Comparison of ENCODE assay signal across 9 cellular contexts in genomic region chr7:92695308-92696261, GRCh38.
DNase-seq lines count a peak whose midpoint lies in the region; ATAC-seq, FAIRE-seq and TF ChIP-seq lines count a peak whose summit lies in the region.
"Had no signal": no experiment of that assay in that cellular context is flagged by ENCODE, and none has a peak within 500 bp of the region (broad histone marks: within the 10 kb centered on the region; RNA-seq: fewer than 3 reads in every experiment).

No MANE protein-coding gene starts in this region.

- peak overlapping the region; percentile 42 to 64 (median 52) for H3K4me3 ChIP-seq in BLaER1 treated with 17β-estradiol and CSF1 and Interleukin-3, amounts not matched to agents 10 nM and 100 nM
- H3K4me3 ChIP-seq in heart right ventricle (peak overlapping the region; percentile 16 to 61 (median 50)), pancreas (peak overlapping the region; percentile 5 to 47 (median 30)), OCI-LY7 (ENCODE audit: low read depth, low read length, poor library complexity, severe bottlenecking) (no peak overlapping the region)

- peaks cover 6 to 22% (median 15%) of the 10 kb centered on the region in 10 experiments; a peak in 18 of 20 replicates for H3K4me1 ChIP-seq in BLaER1 treated with 17β-estradiol and CSF1 and Interleukin-3, amounts not matched to agents 10 nM and 100 nM
- H3K4me1 ChIP-seq in heart right ventricle: peaks cover 7 to 50% (median 44%) of the 10 kb centered on the region in 9 donors
- peaks cover 29 to 48% (median 47%) of the 10 kb centered on the region in 3 donors for H3K4me1 ChIP-seq in pancreas
- H3K4me1 ChIP-seq in OCI-LY7 (ENCODE audit: insufficient read depth, low read length, poor library complexity, severe bottlenecking): peaks cover 4% of the 10 kb centered on the region

- 5 to 6% methylated on average over 15 of the region's 15 CpGs for WGBS in heart right ventricle, 2 donors
- WGBS in pancreas, 2 donors: 5% methylated on average over 15 of the region's 15 CpGs

- H3K27me3 Mint-ChIP-seq in activated naive CD8-positive, alpha-beta T cell treated with anti-CD3 and anti-CD28 coated beads, Interleukin-2, amount 10 ng/mL, durations not matched to agents 7 days and 5 days: no peaks in the 10 kb centered on the region

- H3K27ac ChIP-seq in BLaER1 treated with 17β-estradiol and CSF1 and Interleukin-3, amounts not matched to agents 10 nM and 100 nM: peak overlapping the region in 10 of 11 experiments; percentile 18 to 72 (median 48); a peak in 16 of 22 replicates
- H3K27ac ChIP-seq in heart right ventricle (peak overlapping the region; percentile 25 to 84 (median 75)), pancreas (peak overlapping the region; percentile 9 to 83 (median 74)), OCI-LY7 (ENCODE audit: low read depth, low read length, poor library complexity, severe bottlenecking) (no peak overlapping the region)
- H3K27ac ChIP-seq: HL-60 had no signal

- H3K36me3 ChIP-seq in BLaER1 treated with 17β-estradiol and CSF1 and Interleukin-3, amounts not matched to agents 10 nM and 100 nM: 0 out of 22 replicates have a peak, but pooled peaks cover 0 to 4% (median 0%) of the 10 kb centered on the region in 11 experiments
- H3K36me3 ChIP-seq in heart right ventricle: no peaks in the 10 kb centered on the region
- no peaks in the 10 kb centered on the region for H3K36me3 ChIP-seq in pancreas
- H3K36me3 ChIP-seq in OCI-LY7 (ENCODE audit: insufficient read depth, low read length): 0 out of 2 replicates have a peak, but pooled peaks cover 3% of the 10 kb centered on the region

- POLR2A ChIA-PET in activated naive CD8-positive, alpha-beta T cell treated with anti-CD3 and anti-CD28 coated beads, Interleukin-2, amount 10 ng/mL, durations not matched to agents 7 days and 5 days (lab: Charles Lee): interaction anchor here (0.8 to 1.9 kb wide), 4 partner anchors 23 to 141 kb away, joined by 3 to 6 read pairs (median 4); partner anchors contain the start of gene CDK6
- POLR2A ChIA-PET in OCI-LY7 (lab: Charles Lee): interaction anchor here (0.7 to 1.4 kb wide), 5 partner anchors 115 to 1562 kb away, joined by 3 to 4 read pairs (median 3); no protein-coding TSS in a partner anchor

- H3K4me3 Mint-ChIP-seq in activated naive CD8-positive, alpha-beta T cell treated with anti-CD3 and anti-CD28 coated beads, Interleukin-2, amount 10 ng/mL, durations not matched to agents 7 days and 5 days: peak overlapping the region; percentile 66

- H3K27me3 ChIP-seq in BLaER1 treated with 17β-estradiol and CSF1 and Interleukin-3, amounts not matched to agents 10 nM and 100 nM: peaks cover 10 to 22% (median 20%) of the 10 kb centered on the region in 11 experiments; a peak in 19 of 22 replicates
- H3K27me3 ChIP-seq in heart right ventricle (no peaks in the 10 kb centered on the region), pancreas (no peaks in the 10 kb centered on the region)

- H2AFZ ChIP-seq in OCI-LY7 (ENCODE audit: low read length): no peak overlapping the region

- BruUV-seq in OCI-LY7 (replicated peaks; lab: Mats Ljungman, UMichigan): no TSS peak

- H3K36me3 Mint-ChIP-seq in activated naive CD8-positive, alpha-beta T cell treated with anti-CD3 and anti-CD28 coated beads, Interleukin-2, amount 10 ng/mL, durations not matched to agents 7 days and 5 days: peaks cover 32% of the 10 kb centered on the region

- CTCF ChIA-PET in OCI-LY7 (lab: Charles Lee; ENCODE audit: unreplicated experiment): interaction anchor here (0.5 kb wide), 1 partner anchor 60 kb away, joined by 3 read pairs; no protein-coding TSS in a partner anchor

- H3K4me2 ChIP-seq in BLaER1 treated with 17β-estradiol and CSF1 and Interleukin-3, amounts not matched to agents 10 nM and 100 nM: peak overlapping the region; percentile 63 to 92 (median 81)
- H3K4me2 ChIP-seq in OCI-LY7 (ENCODE audit: low read length): no peak overlapping the region

- peak overlapping the region; percentile 20 to 74 (median 65); a peak in 21 of 22 replicates for H3K9ac ChIP-seq in BLaER1 treated with 17β-estradiol and CSF1 and Interleukin-3, amounts not matched to agents 10 nM and 100 nM

- DNase-seq in HT-29 (ENCODE audit: low spot score): peak; percentile 98
- no peak for DNase-seq in activated naive CD8-positive, alpha-beta T cell treated with anti-CD3 and anti-CD28 coated beads, Interleukin-2, amount 10 ng/mL, durations not matched to agents 7 days and 5 days
- DNase-seq in heart right ventricle: peak; percentile 27 to 31
- DNase-seq in pancreas: peak; percentile 49 to 88 (median 66)
- no peak for DNase-seq in OCI-LY7 (ENCODE audit: low spot score)
- no peak for DNase-seq in effector CD8-positive, alpha-beta T cell (lab: John Stamatoyannopoulos, UW)
- no peak for DNase-seq in HPDE6-E6E7 (ENCODE audit: extremely low spot score)

- no peaks in the 10 kb centered on the region for H3K9me2 ChIP-seq in OCI-LY7 (ENCODE audit: insufficient read depth, low read length)

- no peak for FAIRE-seq in pancreas (lab: Jason Lieb, UNC)

- H4K20me1 ChIP-seq in BLaER1 treated with 17β-estradiol and CSF1 and Interleukin-3, amounts not matched to agents 10 nM and 100 nM: no peaks in the 10 kb centered on the region
- no peaks in the 10 kb centered on the region for H4K20me1 ChIP-seq in OCI-LY7 (ENCODE audit: insufficient read depth, low read length)

- TF ChIP-seq CTCF in heart right ventricle (IDR thresholded peaks at IDR 0.05) (no peak), pancreas (IDR thresholded peaks at IDR 0.05) (no peak), OCI-LY7 (conservative IDR thresholded peaks at IDR 0.05; ENCODE audit: low read length) (no peak)

- no peaks in the 10 kb centered on the region for H3K79me2 ChIP-seq in OCI-LY7 (ENCODE audit: insufficient read depth, low read depth, low read length)

- peaks cover 36% of the 10 kb centered on the region for H3K4me1 Mint-ChIP-seq in activated naive CD8-positive, alpha-beta T cell treated with anti-CD3 and anti-CD28 coated beads, Interleukin-2, amount 10 ng/mL, durations not matched to agents 7 days and 5 days

- peak overlapping the region; percentile 72 for H3K27ac Mint-ChIP-seq in activated naive CD8-positive, alpha-beta T cell treated with anti-CD3 and anti-CD28 coated beads, Interleukin-2, amount 10 ng/mL, durations not matched to agents 7 days and 5 days

- H3K9me3 Mint-ChIP-seq in activated naive CD8-positive, alpha-beta T cell treated with anti-CD3 and anti-CD28 coated beads, Interleukin-2, amount 10 ng/mL, durations not matched to agents 7 days and 5 days: peaks cover 3% of the 10 kb centered on the region

- H3K9me3 ChIP-seq in BLaER1 treated with 17β-estradiol and CSF1 and Interleukin-3, amounts not matched to agents 10 nM and 100 nM (replicated peaks in 1 of 11): peaks cover 0 to 5% (median 0%) of the 10 kb centered on the region in 11 experiments; a peak in 5 of 22 replicates
- no peaks in the 10 kb centered on the region for H3K9me3 ChIP-seq in heart right ventricle
- H3K9me3 ChIP-seq in pancreas: no peaks in the 10 kb centered on the region
- H3K9me3 ChIP-seq in OCI-LY7 (ENCODE audit: low read length): no peaks in the 10 kb centered on the region; the same call in 1 of the 2 replicates

- intact Hi-C loops in heart right ventricle (cut with DNase I): loop anchor here in 9 of 10 donors (1.0 to 10.0 kb wide), 8 partner anchors 63 to 359 kb away; no protein-coding TSS in a partner anchor
- intact Hi-C loops in pancreas (cut with DNase I): loop anchor here in 1 of 3 donors (5.0 kb wide), 1 partner anchor 137 kb away; no protein-coding TSS in a partner anchor
- intact Hi-C loops in OCI-LY7 (cut with micrococcal nuclease; ENCODE audit: unreplicated experiment): loop anchor here (10.0 kb wide), 1 partner anchor 89 kb away; no protein-coding TSS in a partner anchor

- no peak for ATAC-seq in activated naive CD8-positive, alpha-beta T cell treated with anti-CD3 and anti-CD28 coated beads, Interleukin-2, amount 10 ng/mL, durations not matched to agents 7 days and 5 days (ENCODE audit: low read depth)
- ATAC-seq in heart right ventricle (peak; percentile 45 to 72 (median 64)), pancreas (peak; percentile 65 to 89 (median 84))

Comparison
In these comparisons a context has a peak if more than half of its experiments do, and no peak if none do; other contexts are left out.
1. DNase-seq: peak in HT-29 (single experiment), heart right ventricle (2 of 2) and pancreas (6 of 6); none in activated naive CD8-positive, alpha-beta T cell treated with anti-CD3 and anti-CD28 coated beads, Interleukin-2, amount 10 ng/mL, durations not matched to agents 7 days and 5 days (single experiment), OCI-LY7 (single experiment), effector CD8-positive, alpha-beta T cell (single experiment) and HPDE6-E6E7 (single experiment).